In genomic region chr19:39031368-39032163, GRCh38 we compare ENCODE assay signal across 8 cellular contexts. TPM values are rescaled to one million over a fixed set of nuclear protein-coding genes. Genes with fewer than 3 reads are reported as not detected.
DNase-seq lines count a peak whose midpoint lies in the region; ATAC-seq and TF ChIP-seq lines count a peak whose summit lies in the region.

No MANE protein-coding gene starts in this region.

- no peak for TF ChIP-seq CTCF in GM23338 (conservative IDR thresholded peaks at IDR 0.05; ENCODE audit: low read depth in 2 of 2)
- no peak for TF ChIP-seq CTCF in spleen (IDR thresholded peaks at IDR 0.05 in 8 of 11, conservative IDR thresholded peaks at IDR 0.05 in 3 of 11)

- intact Hi-C loops in spleen (cut with DNase I; ENCODE audit: low total_unique reads), result no loop called here

- peak; percentile 18 to 94 (median 66) for DNase-seq in C1 segment of cervical spinal cord (lab: John Stamatoyannopoulos, UW)
- DNase-seq in GM23338 (ENCODE audit: low spot score), result peak; percentile 99
- peak; percentile 69 for DNase-seq in NCI-H2029 treated with DMSO at 0.1 percent for 48 hours (lab: John Stamatoyannopoulos, UW)
- DNase-seq in activated CD4-positive, CD25-positive, alpha-beta regulatory T cell (lab: John Stamatoyannopoulos, UW), result peak; percentile 43 to 73 (median 56)
- DNase-seq in caudate nucleus (lab: John Stamatoyannopoulos, UW), result peak in 57 of 61 donors; percentile 35 to 92 (median 81)
- peak; percentile 68 for DNase-seq in inferior parietal cortex (ENCODE audit: extremely low spot score)
- DNase-seq in spleen, result peak; percentile 86

- H3K9me3 ChIP-seq in spleen, result peaks cover 0 to 6% (median 0%) of the 10 kb centered on the region in 8 donors

- no peak for TF ChIP-seq POLR2A in spleen (IDR thresholded peaks at IDR 0.05)

- peaks cover 9% of the 10 kb centered on the region; the same call in 1 of the 2 replicates for H3K36me3 ChIP-seq in GM23338 (ENCODE audit: insufficient read depth)
- H3K36me3 ChIP-seq in spleen, result no peaks in the 10 kb centered on the region

- WGBS in spleen, 5 donors, result 0 to 3% (median 0%) methylated on average over 30 to 58 of the region's 58 CpGs

- H4K20me1 ChIP-seq in GM23338 (replicated peaks; ENCODE audit: insufficient read depth), result no peaks in the 10 kb centered on the region

- H3K79me2 ChIP-seq in GM23338 (replicated peaks; ENCODE audit: insufficient read depth), result no peaks in the 10 kb centered on the region

- peak overlapping the region; percentile 80 for H3K4me2 ChIP-seq in GM23338

- H3K36me3 Mint-ChIP-seq in GM23338 (ENCODE audit: low read depth), result peaks cover 38% of the 10 kb centered on the region

- peak; percentile 89 for ATAC-seq in GM23338
- ATAC-seq in HG02642 (IDR thresholded peaks at IDR 0.05; ENCODE audit: poor library complexity, unreplicated experiment), result no peak

- H3K27me3 Mint-ChIP-seq in GM23338 (ENCODE audit: insufficient read depth, low read depth, poor library complexity), result peaks cover 4% of the 10 kb centered on the region

- H3K9me2 ChIP-seq in GM23338 (ENCODE audit: insufficient read depth), result no peaks in the 10 kb centered on the region

- H3K4me3 ChIP-seq in GM23338, result peak overlapping the region; percentile 86
- peak overlapping the region; percentile 43 to 83 (median 56) for H3K4me3 ChIP-seq in spleen

- peak overlapping the region; percentile 43 for H2AFZ ChIP-seq in GM23338

- H3K4me1 ChIP-seq in GM23338 (ENCODE audit: insufficient read depth) (peaks cover 18% of the 10 kb centered on the region), spleen (peaks cover 3 to 27% (median 18%) of the 10 kb centered on the region in 6 donors)

- peak overlapping the region; percentile 70; the same call in 1 of the 2 replicates for H3K27ac Mint-ChIP-seq in GM23338

- H3K4me1 Mint-ChIP-seq in GM23338, result peaks cover 14% of the 10 kb centered on the region; the same call in 1 of the 3 replicates

- H3K27ac ChIP-seq in GM23338 (ENCODE audit: low read depth) (peak overlapping the region; percentile 7; the same call in 1 of the 2 replicates), caudate nucleus (ENCODE audit: low read depth, low read length) (peak overlapping the region; percentile 44), spleen (peak overlapping the region in 1 of 8 donors; percentile 21)

- H3K4me3 Mint-ChIP-seq in GM23338, result peak overlapping the region; percentile 78

- H3K9me3 Mint-ChIP-seq in GM23338, result peaks cover 15% of the 10 kb centered on the region

- H3K27me3 ChIP-seq in GM23338 (ENCODE audit: insufficient read depth) (no peaks in the 10 kb centered on the region), spleen (replicated peaks in 1 of 7) (peaks cover 0 to 80% (median 28%) of the 10 kb centered on the region in 7 donors)

- H3F3A ChIP-seq in GM23338 (replicated peaks; ENCODE audit: low read depth), result no peaks in the 10 kb centered on the region

TF ChIP-seq in GM23338, 12 proteins besides CTCF, POLR2A, EP300 and RAD21 (continues in another document):
- no peak for TF ChIP-seq ZNF331 (CRISPR knock-in tag; IDR thresholded peaks at IDR 0.05; ENCODE audit: low read depth)
- TF ChIP-seq ZNF462 (CRISPR knock-in tag; IDR thresholded peaks at IDR 0.05), result no peak
- TF ChIP-seq EZH2 (IDR thresholded peaks at IDR 0.05; ENCODE audit: low read depth, unreplicated experiment), result no peak
- peak; percentile 87 for TF ChIP-seq POLR2AphosphoS5 (IDR thresholded peaks at IDR 0.05; ENCODE audit: low read depth)
- TF ChIP-seq ETS1 (IDR thresholded peaks at IDR 0.05), result peak; percentile 43

RNA-seq across cellular contexts. Expression of gene FBXO27, which starts 0.8 kb away (rescaled TPM):
- 3.8 and 6.2 TPM in 2 replicates for total RNA-seq in GM23338 (2014; rRNA removed; shearing (Covaris generic))
- polyA plus RNA-seq in GM23338 (2016; fragmentation: Nextera tagmentation; extraction: Ambion mirVana), result 13.7 and 15.4 TPM in 2 replicates
- 1 to 10 TPM in 5 of 7 donors, under 1 TPM in 2; 0.26 to 4.2 (median 1.9) TPM for total RNA-seq in spleen
- under 1 TPM; 0.10 to 0.99 (median 0.61) TPM for polyA plus RNA-seq in spleen

RNA-seq across cellular contexts. Expression of gene ACP7, which starts 52.6 kb away (rescaled TPM):
- 0.45 and 0.97 TPM in 2 replicates for total RNA-seq in GM23338 (2014; rRNA removed; shearing (Covaris generic))
- polyA plus RNA-seq in GM23338 (2016; fragmentation: Nextera tagmentation; extraction: Ambion mirVana) (0.26 and 0.27 TPM in 2 replicates), spleen (not detected)
- not detected for total RNA-seq in spleen

RNA-seq across cellular contexts. Expression of gene FBXO17, which starts 56.0 kb away (rescaled TPM):
- total RNA-seq in GM23338 (2014; rRNA removed; shearing (Covaris generic)), result 27.2 and 29.0 TPM in 2 replicates
- 17.2 and 18.6 TPM in 2 replicates for polyA plus RNA-seq in GM23338 (2016; fragmentation: Nextera tagmentation; extraction: Ambion mirVana)
- 1 to 10 TPM; 3.6 to 7.7 (median 5.0) TPM for total RNA-seq in spleen
- 1 to 10 TPM in 2 of 3 donors, under 1 TPM in 1; 0.91 to 2.6 (median 2.2) TPM for polyA plus RNA-seq in spleen
